In genomic region chr18:23452728-23453656, GRCh38 we compare ENCODE assay signal across 8 cellular contexts. TPM values are rescaled to one million over a fixed set of nuclear protein-coding genes. Genes with fewer than 3 reads are reported as not detected.
A peak's percentile ranks its signal among the peaks of the same experiment; 100 is the strongest.
DNase-seq lines count a peak whose midpoint lies in the region; ATAC-seq and TF ChIP-seq lines count a peak whose summit lies in the region.

Gene RIOK3 (plus strand): TSS chr18:23453287. CDS start chr18:23453440, 153 bp downstream.

- H3K79me2 ChIP-seq in PC-9 (ENCODE audit: low read depth) = peaks cover 49% of the 10 kb centered on the region

- no peaks in the 10 kb centered on the region for H3K9me2 ChIP-seq in PC-9 (ENCODE audit: insufficient read depth)

- POLR2A ChIA-PET in PC-9 (lab: Charles Lee; ENCODE audit: unreplicated experiment) = interaction anchor here (0.6 to 0.7 kb wide), 4 partner anchors 14 to 379 kb away, joined by 3 to 4 read pairs (median 4); no protein-coding TSS in a partner anchor

- no peaks in the 10 kb centered on the region for H3K27me3 ChIP-seq in PC-9 (ENCODE audit: insufficient read depth, low read depth)
- no peaks in the 10 kb centered on the region for H3K27me3 ChIP-seq in mucosa of rectum (ENCODE audit: control insufficient read depth in 2 of 2, insufficient read depth in 2 of 2, low read length in 2 of 2)

- H3K4me1 ChIP-seq in PC-9 (replicated peaks; ENCODE audit: insufficient read depth) (peaks cover 23% of the 10 kb centered on the region), mucosa of rectum (ENCODE audit: control insufficient read depth in 2 of 2, insufficient read depth in 2 of 2, low read length in 2 of 2) (peaks cover 13 to 24% of the 10 kb centered on the region in 2 donors)

- H3F3A ChIP-seq in PC-9 (ENCODE audit: insufficient read depth, low read depth) = peaks cover 29% of the 10 kb centered on the region

- peak within 1 kb of the TSS; percentile 97 to 100 for H3K9ac ChIP-seq in mucosa of rectum (ENCODE audit: low read depth in 1 of 2, low read length in 2 of 2)

- TF ChIP-seq CTCF in PC-9 (conservative IDR thresholded peaks at IDR 0.05) (no peak), epithelial cell of proximal tubule (conservative IDR thresholded peaks at IDR 0.05; ENCODE audit: low read depth, low read length) (no peak)

- H3K4me2 ChIP-seq in PC-9 = peak within 1 kb of the TSS; percentile 98

- ATAC-seq in GM21619 (IDR thresholded peaks at IDR 0.05; ENCODE audit: unreplicated experiment) = peak; percentile 97

- intact Hi-C loops in PC-9 (cut with micrococcal nuclease; ENCODE audit: unreplicated experiment) = loop anchor here (1.0 kb wide), 1 partner anchor 30 kb away; no protein-coding TSS in a partner anchor

- H4K20me1 ChIP-seq in PC-9 (ENCODE audit: insufficient read depth) = peaks cover 9% of the 10 kb centered on the region; the same call in 1 of the 2 replicates

- no peaks in the 10 kb centered on the region for H3K36me3 ChIP-seq in PC-9 (ENCODE audit: low read depth)
- no peaks in the 10 kb centered on the region for H3K36me3 ChIP-seq in mucosa of rectum (ENCODE audit: control insufficient read depth in 2 of 2, insufficient read depth in 2 of 2, low read length in 2 of 2)

- CTCF ChIA-PET in PC-9 (lab: Charles Lee) = interaction anchor here (0.6 kb wide), 1 partner anchor 64 kb away, joined by 7 read pairs; no protein-coding TSS in a partner anchor

- no peaks in the 10 kb centered on the region for H3K9me3 ChIP-seq in PC-9 (ENCODE audit: insufficient read depth, low read depth)
- no peaks in the 10 kb centered on the region for H3K9me3 ChIP-seq in mucosa of rectum (ENCODE audit: control insufficient read depth in 2 of 2, low read length in 2 of 2)

- peak within 1 kb of the TSS; percentile 81 for H2AFZ ChIP-seq in PC-9

- peak within 1 kb of the TSS; percentile 94 for H3K27ac ChIP-seq in PC-9
- H3K27ac ChIP-seq in mucosa of rectum (ENCODE audit: low read depth in 2 of 2, low read length in 2 of 2) = peak within 1 kb of the TSS; percentile 98 to 100

- peak; percentile 96 for DNase-seq in DMS153 (lab: John Stamatoyannopoulos, UW)
- peak; percentile 70 for DNase-seq in Jurkat, Clone E6-1 (ENCODE audit: low read depth, low spot score)
- peak; percentile 93 to 95 for DNase-seq in PC-9
- peak; percentile 86 for DNase-seq in activated T-cell treated with anti-CD3 and anti-CD28 coated beads, Interleukin-2, amount 50 U/mL, for 1 hour
- DNase-seq in epithelial cell of proximal tubule (ENCODE audit: low read depth) = no peak
- peak; percentile 97 for DNase-seq in stimulated activated CD8-positive, alpha-beta memory T cell treated with anti-CD3 and anti-CD28 coated beads, Interleukin-4, amount 100 ng/mL, for 48 hours

- peak within 1 kb of the TSS; percentile 94 for H3K4me3 ChIP-seq in Jurkat, Clone E6-1 (ENCODE audit: low read length)
- H3K4me3 ChIP-seq in PC-9 (peak within 1 kb of the TSS; percentile 97), epithelial cell of proximal tubule (ENCODE audit: low read depth, low read length) (peak within 1 kb of the TSS; percentile 97), mucosa of rectum (ENCODE audit: low read length in 2 of 2) (peak within 1 kb of the TSS; percentile 99 to 100)

- BruUV-seq in PC-9 (replicated peaks; lab: Mats Ljungman, UMichigan) = TSS peak; percentile 29

RNA-seq across cellular contexts. Expression of gene RIOK3, which starts in this region (rescaled TPM):
- 20.6 TPM for polyA plus RNA-seq in Jurkat, Clone E6-1 (2012; ENCODE audit: insufficient read depth, insufficient read length)
- total RNA-seq in PC-9 (2021) (34.1 and 39.9 TPM in 2 replicates), epithelial cell of proximal tubule (24.4 and 30.0 TPM in 2 replicates)
